1 cellular context compared by ENCODE assay signal in genomic region chr2:135985018-135985825, GRCh38.
TF ChIP-seq lines count a peak whose summit lies in the region.

TSS of gene DARS1 (minus strand) at chr2:135985626. CDS start at chr2:135985468, 158 bp downstream.

TF ChIP-seq in HEK293, 187 proteins besides CTCF, POLR2A, EP300 and RAD21 (continued from another document):
- TF ChIP-seq ZNF26 (tag by site-specific recombination; IDR thresholded peaks at IDR 0.05) (no peak), ZNF433 (tag by site-specific recombination; IDR thresholded peaks at IDR 0.05; ENCODE audit: low read depth) (no peak), KLF10 (tag by site-specific recombination; IDR thresholded peaks at IDR 0.05) (peak; percentile 83), PRDM1 (tag by site-specific recombination; IDR thresholded peaks at IDR 0.05) (no peak), ZNF202 (tag by site-specific recombination; IDR thresholded peaks at IDR 0.05; ENCODE audit: borderline replicate concordance) (no peak), ZNF138 (tag by site-specific recombination; IDR thresholded peaks at IDR 0.05; ENCODE audit: borderline replicate concordance) (no peak), GLI4 (tag by site-specific recombination; IDR thresholded peaks at IDR 0.05) (no peak), ZNF621 (tag by site-specific recombination; IDR thresholded peaks at IDR 0.05) (no peak), ZNF341 (tag by site-specific recombination; IDR thresholded peaks at IDR 0.05; ENCODE audit: low read depth) (peak; percentile 68), ZNF302 (tag by site-specific recombination; IDR thresholded peaks at IDR 0.05; ENCODE audit: low read depth) (no peak), ZNF785 (tag by site-specific recombination; IDR thresholded peaks at IDR 0.05) (no peak), KLF1 (tag by site-specific recombination; IDR thresholded peaks at IDR 0.05) (peak; percentile 25; the same call in 1 of the 2 replicates), ZBTB7A (tag by site-specific recombination; IDR thresholded peaks at IDR 0.05; ENCODE audit: low read depth) (0 out of 2 replicates have a peak, but pooled peaks have one; percentile 49), ZNF133 (tag by site-specific recombination; IDR thresholded peaks at IDR 0.05) (no peak), KLF8 (tag by site-specific recombination; IDR thresholded peaks at IDR 0.05) (peak; percentile 62; the same call in 1 of the 2 replicates), REST (tag by site-specific recombination; IDR thresholded peaks at IDR 0.05) (no peak), GFI1B (tag by site-specific recombination; IDR thresholded peaks at IDR 0.05) (no peak), ZNF639 (tag by site-specific recombination; IDR thresholded peaks at IDR 0.05) (no peak), ZNF274 (IDR thresholded peaks at IDR 0.05; ENCODE audit: low read length) (no peak), ZNF274 (tag by site-specific recombination; IDR thresholded peaks at IDR 0.05; ENCODE audit: borderline replicate concordance) (no peak), ZNF324 (tag by site-specific recombination; IDR thresholded peaks at IDR 0.05) (no peak; the same call in none of the 2 replicates), GLIS2 (tag by site-specific recombination; IDR thresholded peaks at IDR 0.05) (peak; percentile 81), HIC1 (tag by site-specific recombination; IDR thresholded peaks at IDR 0.05) (peak; percentile 62; the same call in 1 of the 2 replicates), TSHZ1 (tag by site-specific recombination; IDR thresholded peaks at IDR 0.05; ENCODE audit: borderline replicate concordance) (no peak), ZNF629 (tag by site-specific recombination; IDR thresholded peaks at IDR 0.05) (peak; percentile 78), ZNF76 (tag by site-specific recombination; IDR thresholded peaks at IDR 0.05; ENCODE audit: borderline replicate concordance, low read depth) (peak; percentile 86), ZNF350 (tag by site-specific recombination; IDR thresholded peaks at IDR 0.05) (no peak), SP3 (tag by site-specific recombination; IDR thresholded peaks at IDR 0.05) (peak; percentile 85), ZNF664 (tag by site-specific recombination; IDR thresholded peaks at IDR 0.05) (no peak), KLF17 (tag by site-specific recombination; IDR thresholded peaks at IDR 0.05) (0 out of 2 replicates have a peak, but pooled peaks have one; percentile 33), HOXA7 (CRISPR knock-in tag; IDR thresholded peaks at IDR 0.05; ENCODE audit: borderline replicate concordance) (no peak), ZNF394 (tag by site-specific recombination; IDR thresholded peaks at IDR 0.05; ENCODE audit: borderline replicate concordance) (peak; percentile 34; the same call in 1 of the 2 replicates)
